Comparison of ENCODE assay signal across 8 cellular contexts in genomic region chr11:34633990-34634725, GRCh38. TPM values are rescaled to one million over a fixed set of nuclear protein-coding genes. Genes with fewer than 3 reads are reported as not detected.
DNase-seq lines count a peak whose midpoint lies in the region; ATAC-seq and TF ChIP-seq lines count a peak whose summit lies in the region.

No MANE protein-coding gene starts in this region.

- peaks cover 92% of the 10 kb centered on the region for H3K4me1 Mint-ChIP-seq in Calu3 (ENCODE audit: low read depth, unreplicated experiment)
- H3K4me1 Mint-ChIP-seq in T-helper 1 cell treated with Interleukin-12 subunit alpha and Interleukin-12 subunit beta and Interleukin-4 antibody, amounts not matched to agents 30 μg/mL and 1 μg/mL, for 36 hours (ENCODE audit: low read depth), result peaks cover 12% of the 10 kb centered on the region
- H3K4me1 Mint-ChIP-seq in activated T-cell treated with anti-CD3 and anti-CD28 coated beads, Interleukin-2, amount 50 U/mL, for 24 hours (ENCODE audit: low read depth), result peaks cover 12% of the 10 kb centered on the region

- H2BK12ac ChIP-seq in mesenchymal stem cell (ENCODE audit: low read length in 2 of 2), result no peak overlapping the region

- peak overlapping the region; percentile 98 for H3K27ac Mint-ChIP-seq in Calu3 (ENCODE audit: unreplicated experiment)
- H3K27ac Mint-ChIP-seq in T-helper 1 cell treated with Interleukin-12 subunit alpha and Interleukin-12 subunit beta and Interleukin-4 antibody, amounts not matched to agents 30 μg/mL and 1 μg/mL, for 36 hours, result peak overlapping the region; percentile 14
- H3K27ac Mint-ChIP-seq in activated T-cell treated with anti-CD3 and anti-CD28 coated beads, Interleukin-2, amount 50 U/mL, for 24 hours, result no peak overlapping the region

- no peaks in the 10 kb centered on the region for H3K9me3 Mint-ChIP-seq in Calu3 (ENCODE audit: low read depth, unreplicated experiment)
- no peaks in the 10 kb centered on the region for H3K9me3 Mint-ChIP-seq in T-helper 1 cell treated with Interleukin-12 subunit alpha and Interleukin-12 subunit beta and Interleukin-4 antibody, amounts not matched to agents 30 μg/mL and 1 μg/mL, for 36 hours
- no peaks in the 10 kb centered on the region for H3K9me3 Mint-ChIP-seq in activated T-cell treated with anti-CD3 and anti-CD28 coated beads, Interleukin-2, amount 50 U/mL, for 24 hours

- no peak overlapping the region for H3K4me3 ChIP-seq in mesenchymal stem cell (ENCODE audit: insufficient read depth in 1 of 2, low read depth in 1 of 2, low read length in 2 of 2)

- H2AFZ ChIP-seq in mesenchymal stem cell (ENCODE audit: low read depth, low read length), result no peak overlapping the region

- H4K91ac ChIP-seq in mesenchymal stem cell (ENCODE audit: low read length), result no peak overlapping the region

- no peaks in the 10 kb centered on the region for H3K9me3 ChIP-seq in mesenchymal stem cell (ENCODE audit: control insufficient read depth, low read length)

- no peak overlapping the region for H3K4me2 ChIP-seq in mesenchymal stem cell (ENCODE audit: low read length, poor library complexity, severe bottlenecking)

- H3K36me3 Mint-ChIP-seq in Calu3 (ENCODE audit: insufficient read depth, unreplicated experiment), result peaks cover 89% of the 10 kb centered on the region
- no peaks in the 10 kb centered on the region for H3K36me3 Mint-ChIP-seq in T-helper 1 cell treated with Interleukin-12 subunit alpha and Interleukin-12 subunit beta and Interleukin-4 antibody, amounts not matched to agents 30 μg/mL and 1 μg/mL, for 36 hours (ENCODE audit: low read depth)
- no peaks in the 10 kb centered on the region for H3K36me3 Mint-ChIP-seq in activated T-cell treated with anti-CD3 and anti-CD28 coated beads, Interleukin-2, amount 50 U/mL, for 24 hours (ENCODE audit: low read depth)

- no peak overlapping the region for H3K9ac ChIP-seq in mesenchymal stem cell (ENCODE audit: low read length)

- peak; percentile 13 for TF ChIP-seq CTCF in Calu3 (IDR thresholded peaks at IDR 0.05; ENCODE audit: unreplicated experiment)

- intact Hi-C loops in Calu3 (cut with micrococcal nuclease; ENCODE audit: unreplicated experiment), result no loop called here

- no peak overlapping the region for H2BK5ac ChIP-seq in mesenchymal stem cell (ENCODE audit: low read depth, low read length, poor library complexity, severe bottlenecking)

- no peak overlapping the region for H3K27ac ChIP-seq in mesenchymal stem cell (ENCODE audit: low read length, poor library complexity, severe bottlenecking)

- no peak overlapping the region for H4K8ac ChIP-seq in mesenchymal stem cell (ENCODE audit: low read length)

- H3K18ac ChIP-seq in mesenchymal stem cell (ENCODE audit: low read depth in 1 of 2, low read length in 2 of 2), result no peak overlapping the region

- no peaks in the 10 kb centered on the region for H3K27me3 Mint-ChIP-seq in Calu3 (ENCODE audit: unreplicated experiment)
- H3K27me3 Mint-ChIP-seq in T-helper 1 cell treated with Interleukin-12 subunit alpha and Interleukin-12 subunit beta and Interleukin-4 antibody, amounts not matched to agents 30 μg/mL and 1 μg/mL, for 36 hours (ENCODE audit: low read depth), result peaks cover 48% of the 10 kb centered on the region
- peaks cover 28% of the 10 kb centered on the region for H3K27me3 Mint-ChIP-seq in activated T-cell treated with anti-CD3 and anti-CD28 coated beads, Interleukin-2, amount 50 U/mL, for 24 hours

- no peak for DNase-seq in Calu3
- no peak for DNase-seq in mesenchymal stem cell
- DNase-seq in D341Med (ENCODE audit: low spot score), result no peak
- DNase-seq in COR-L47 (lab: John Stamatoyannopoulos, UW), result no peak
- no peak for DNase-seq in activated T-cell treated with anti-CD3 and anti-CD28 coated beads, Interleukin-2, amount 50 U/mL, for 24 hours

- peak overlapping the region; percentile 87 for H2AK5ac ChIP-seq in mesenchymal stem cell (ENCODE audit: low read length, severe bottlenecking)

- no peaks in the 10 kb centered on the region for H3K79me1 ChIP-seq in mesenchymal stem cell (replicated peaks; ENCODE audit: low read length, poor library complexity, severe bottlenecking)

- no peak overlapping the region for H2BK15ac ChIP-seq in mesenchymal stem cell (ENCODE audit: low read depth, poor library complexity, severe bottlenecking)

- BruUV-seq in Calu3 (replicated peaks; lab: Mats Ljungman, UMichigan), result no TSS peak

- CTCF ChIA-PET in Calu3 (lab: Charles Lee), result interaction anchor here (0.9 to 1.7 kb wide), 3 partner anchors 10 to 20 kb away, joined by 3 to 5 read pairs (median 4); partner anchors contain the start of gene EHF

- peaks cover 0 to 5% of the 10 kb centered on the region in 2 experiments for H3K27me3 ChIP-seq in mesenchymal stem cell (ENCODE audit: control insufficient read depth in 1 of 2, insufficient read depth in 1 of 2, low read length in 2 of 2)

- H3K4ac ChIP-seq in mesenchymal stem cell (ENCODE audit: low read depth in 1 of 2, low read length in 2 of 2), result no peak overlapping the region

- peak overlapping the region; percentile 75 for H3K4me3 Mint-ChIP-seq in Calu3 (ENCODE audit: low read depth, unreplicated experiment)
- no peak overlapping the region for H3K4me3 Mint-ChIP-seq in T-helper 1 cell treated with Interleukin-12 subunit alpha and Interleukin-12 subunit beta and Interleukin-4 antibody, amounts not matched to agents 30 μg/mL and 1 μg/mL, for 36 hours
- H3K4me3 Mint-ChIP-seq in activated T-cell treated with anti-CD3 and anti-CD28 coated beads, Interleukin-2, amount 50 U/mL, for 24 hours, result no peak overlapping the region

- H2BK120ac ChIP-seq in mesenchymal stem cell (ENCODE audit: low read depth, low read length), result no peak overlapping the region

- peaks cover 9% of the 10 kb centered on the region for H3K4me1 ChIP-seq in mesenchymal stem cell (ENCODE audit: control insufficient read depth, insufficient read depth, low read depth, low read length)

- no peak overlapping the region for H3K23ac ChIP-seq in mesenchymal stem cell (ENCODE audit: low read length in 2 of 2)

- peak; percentile 88 for ATAC-seq in GM19452 (IDR thresholded peaks at IDR 0.05; ENCODE audit: unreplicated experiment)
- peak; percentile 79 for ATAC-seq in HG03520 (IDR thresholded peaks at IDR 0.05; ENCODE audit: unreplicated experiment)

- no peaks in the 10 kb centered on the region for H3K36me3 ChIP-seq in mesenchymal stem cell (ENCODE audit: control insufficient read depth in 1 of 2, insufficient read depth in 2 of 2, low read depth in 1 of 2, low read length in 2 of 2)

- H3K14ac ChIP-seq in mesenchymal stem cell (ENCODE audit: low read length in 2 of 2), result no peak overlapping the region

- 83% methylated on average over 3 of the region's 5 CpGs for WGBS in mesenchymal stem cell

RNA-seq across cellular contexts. Expression of gene EHF, which starts 13.3 kb away (rescaled TPM):
- 286 and 299 TPM in 2 replicates for total RNA-seq in Calu3 (2022)
- not detected for polyA plus RNA-seq in mesenchymal stem cell (2013, experiment 1 of 2)
- polyA plus RNA-seq in mesenchymal stem cell (2013, experiment 2 of 2), result 0.01 TPM
